ENCODE assay signal across 8 cellular contexts in genomic region chr14:21525571-21525970, GRCh38. TPM values are rescaled to one million over a fixed set of nuclear protein-coding genes. Genes with fewer than 3 reads are reported as not detected.
DNase-seq lines count a peak whose midpoint lies in the region; ATAC-seq and TF ChIP-seq lines count a peak whose summit lies in the region.

No MANE protein-coding gene starts in this region.

- H3K4me1 ChIP-seq in adipocyte (ENCODE audit: control insufficient read depth, insufficient read depth, low read length) = peaks cover 12% of the 10 kb centered on the region
- peaks cover 47% of the 10 kb centered on the region for H3K4me1 ChIP-seq in iPS-20b (ENCODE audit: insufficient read depth, low read length)

- H3K9me3 ChIP-seq in adipocyte (ENCODE audit: control insufficient read depth, low read length) = no peaks in the 10 kb centered on the region
- H3K9me3 ChIP-seq in iPS-20b (ENCODE audit: insufficient read depth, low read depth, low read length) = no peaks in the 10 kb centered on the region

- no peaks in the 10 kb centered on the region for H3K36me3 ChIP-seq in adipocyte (ENCODE audit: control insufficient read depth, insufficient read depth, low read length, severe bottlenecking)
- H3K36me3 ChIP-seq in iPS-20b (ENCODE audit: insufficient read depth, low read depth, low read length) = peaks cover 70% of the 10 kb centered on the region

- peak overlapping the region; percentile 82 for H3K4me3 Mint-ChIP-seq in activated T-cell treated with anti-CD3 and anti-CD28 coated beads, Interleukin-2, amount 50 U/mL, for 4 hours
- H3K4me3 Mint-ChIP-seq in stimulated activated effector memory CD8-positive, alpha-beta T cell treated with anti-CD3 and anti-CD28 coated beads, Interleukin-12 subunit alpha, Interleukin-12 subunit beta, amount 100 ng/mL, for 72 hours = peak overlapping the region; percentile 71

- peaks cover 14% of the 10 kb centered on the region for H3K4me1 Mint-ChIP-seq in activated T-cell treated with anti-CD3 and anti-CD28 coated beads, Interleukin-2, amount 50 U/mL, for 4 hours (ENCODE audit: low read depth)
- H3K4me1 Mint-ChIP-seq in stimulated activated effector memory CD8-positive, alpha-beta T cell treated with anti-CD3 and anti-CD28 coated beads, Interleukin-12 subunit alpha, Interleukin-12 subunit beta, amount 100 ng/mL, for 72 hours = peaks cover 23% of the 10 kb centered on the region

- H3K27ac Mint-ChIP-seq in stimulated activated effector memory CD8-positive, alpha-beta T cell treated with anti-CD3 and anti-CD28 coated beads, Interleukin-12 subunit alpha, Interleukin-12 subunit beta, amount 100 ng/mL, for 72 hours = peak overlapping the region; percentile 71

- no peak for TF ChIP-seq CTCF in GM13976 (IDR thresholded peaks at IDR 0.05; ENCODE audit: borderline replicate concordance, control extremely low read depth, extremely low read depth, insufficient read depth, missing control alignments)

- peak overlapping the region; percentile 28 for H3K9ac ChIP-seq in adipocyte (ENCODE audit: low read length)
- peak overlapping the region; percentile 89; the same call in 1 of the 2 replicates for H3K9ac ChIP-seq in iPS-20b (ENCODE audit: low read depth, low read length)

- H3K36me3 Mint-ChIP-seq in activated T-cell treated with anti-CD3 and anti-CD28 coated beads, Interleukin-2, amount 50 U/mL, for 4 hours (ENCODE audit: insufficient read depth) = no peaks in the 10 kb centered on the region
- peaks cover 6% of the 10 kb centered on the region for H3K36me3 Mint-ChIP-seq in stimulated activated effector memory CD8-positive, alpha-beta T cell treated with anti-CD3 and anti-CD28 coated beads, Interleukin-12 subunit alpha, Interleukin-12 subunit beta, amount 100 ng/mL, for 72 hours

- no peaks in the 10 kb centered on the region for H3K27me3 Mint-ChIP-seq in activated T-cell treated with anti-CD3 and anti-CD28 coated beads, Interleukin-2, amount 50 U/mL, for 4 hours (ENCODE audit: low read depth)

- H3K4me3 ChIP-seq in adipocyte (ENCODE audit: low read length) = no peak overlapping the region
- peak overlapping the region; percentile 86 for H3K4me3 ChIP-seq in iPS-20b (ENCODE audit: low read length)

- peak overlapping the region; percentile 95 for H3K27ac ChIP-seq in iPS-20b (ENCODE audit: low read length)

- DNase-seq in activated T-cell treated with anti-CD3 and anti-CD28 coated beads, Interleukin-2, amount 50 U/mL, for 4 hours = no peak
- DNase-seq in activated T-cell treated with anti-CD3 and anti-CD28 coated beads, Interleukin-2, amount 50 U/mL, for 1 hour = no peak
- DNase-seq in adipocyte (ENCODE audit: low read depth) = peak; percentile 37
- DNase-seq in stimulated activated effector memory CD8-positive, alpha-beta T cell treated with anti-CD3 and anti-CD28 coated beads, Interleukin-12 subunit alpha, Interleukin-12 subunit beta, amount 100 ng/mL, for 72 hours (ENCODE audit: low spot score in 2 of 2) = no peak
- no peak for DNase-seq in Kasumi-1 (lab: John Stamatoyannopoulos, UW)
- DNase-seq in GM13976 (ENCODE audit: low spot score) = no peak

- ATAC-seq in activated T-cell treated with anti-CD3 and anti-CD28 coated beads, Interleukin-2, amount 50 U/mL, for 4 hours = peak in 1 of 2 donors; percentile 7
- ATAC-seq in stimulated activated effector memory CD8-positive, alpha-beta T cell treated with anti-CD3 and anti-CD28 coated beads, Interleukin-12 subunit alpha, Interleukin-12 subunit beta, amount 100 ng/mL, for 72 hours = peak; percentile 4
- ATAC-seq in GM18868 (IDR thresholded peaks at IDR 0.05; ENCODE audit: unreplicated experiment) = no peak

- no peaks in the 10 kb centered on the region for H3K9me3 Mint-ChIP-seq in activated T-cell treated with anti-CD3 and anti-CD28 coated beads, Interleukin-2, amount 50 U/mL, for 4 hours
- no peaks in the 10 kb centered on the region for H3K9me3 Mint-ChIP-seq in stimulated activated effector memory CD8-positive, alpha-beta T cell treated with anti-CD3 and anti-CD28 coated beads, Interleukin-12 subunit alpha, Interleukin-12 subunit beta, amount 100 ng/mL, for 72 hours

- H3K27me3 ChIP-seq in adipocyte (replicated peaks; ENCODE audit: control insufficient read depth, insufficient read depth, low read length) (peaks cover 4% of the 10 kb centered on the region), iPS-20b (ENCODE audit: insufficient read depth, low read length) (no peaks in the 10 kb centered on the region)

- in situ Hi-C loops in GM13976 (cut with MboI; ENCODE audit: low sequenced_read_pairs, unreplicated experiment) = no loop called here

RNA-seq across cellular contexts. Expression of gene SALL2, which starts 0.6 kb away (rescaled TPM):
- 1 to 10 TPM; 1.4 to 1.8 (median 1.4) TPM for total RNA-seq in activated T-cell treated with anti-CD3 and anti-CD28 coated beads, Interleukin-2, amount 50 U/mL, for 4 hours

RNA-seq across cellular contexts. Expression of gene METTL3, which starts 14.4 kb away (rescaled TPM):
- total RNA-seq in activated T-cell treated with anti-CD3 and anti-CD28 coated beads, Interleukin-2, amount 50 U/mL, for 4 hours = 10 to 100 TPM; 45.0 to 47.7 (median 45.0) TPM

RNA-seq across cellular contexts. Expression of gene TOX4, which starts 48.6 kb away (rescaled TPM):
- total RNA-seq in activated T-cell treated with anti-CD3 and anti-CD28 coated beads, Interleukin-2, amount 50 U/mL, for 4 hours = 10 to 100 TPM; 76.8 to 97.1 (median 92.6) TPM

RNA-seq across cellular contexts. Expression of gene RAB2B, which starts 48.8 kb away (rescaled TPM):
- 10 to 100 TPM; 25.4 to 30.3 (median 25.9) TPM for total RNA-seq in activated T-cell treated with anti-CD3 and anti-CD28 coated beads, Interleukin-2, amount 50 U/mL, for 4 hours

RNA-seq across cellular contexts. Expression of gene OR10G3, which starts 54.3 kb away (rescaled TPM):
- not detected for total RNA-seq in activated T-cell treated with anti-CD3 and anti-CD28 coated beads, Interleukin-2, amount 50 U/mL, for 4 hours
